Comparison of ENCODE assay signal across 16 cellular contexts in genomic region chr7:143518521-143518920, GRCh38. TPM values are rescaled to one million over a fixed set of nuclear protein-coding genes. Genes with fewer than 3 reads are reported as not detected.
"Had no signal": no experiment of that assay in that cellular context is flagged by ENCODE, and none has a peak within 500 bp of the region (broad histone marks: within the 10 kb centered on the region; RNA-seq: fewer than 3 reads in every experiment).

No MANE protein-coding gene starts in this region.

- H3K9me3 ChIP-seq: ascending aorta, lower lobe of right lung, ovary, sigmoid colon, tibial nerve had no signal

- H3K27ac ChIP-seq: ascending aorta, epithelial cell of prostate, lower lobe of right lung, ovary, sigmoid colon had no signal

- H3K27me3 ChIP-seq: ascending aorta, ovary, tibial nerve had no signal

- H3K36me3 ChIP-seq: ascending aorta, lower lobe of right lung, ovary, sigmoid colon, tibial nerve had no signal

- H3K4me3 Mint-ChIP-seq: effector memory CD8-positive, alpha-beta T cell; neural crest cell had no signal

- H3K27ac Mint-ChIP-seq: effector memory CD8-positive, alpha-beta T cell had no signal

- H3K4me1 ChIP-seq: ascending aorta, lower lobe of right lung, sigmoid colon had no signal

- ATAC-seq: effector memory CD8-positive, alpha-beta T cell; lower lobe of right lung had no signal

- DNase-seq: activated naive CD4-positive, alpha-beta T cell treated with Interleukin-2 at 50 U/mL for 16 hours; activated T-cell treated with anti-CD3 and anti-CD28 coated beads for 4 hours; effector memory CD8-positive, alpha-beta T cell; foreskin melanocyte; lower lobe of right lung; midbrain; ovary; sigmoid colon; stimulated activated CD4-positive, alpha-beta T cell treated with anti-CD3 and anti-CD28 coated beads, Interleukin-15, amount 100 ng/mL, for 24 hours; stimulated activated CD4-positive, alpha-beta T cell treated with anti-CD3 and anti-CD28 coated beads, Interleukin-4, amount 100 ng/mL, for 1 hour; stimulated activated naive CD4-positive, alpha-beta T cell had no signal

- H3K9me3 Mint-ChIP-seq: effector memory CD8-positive, alpha-beta T cell; neural crest cell had no signal

- H3K4me3 ChIP-seq: ascending aorta, lower lobe of right lung, ovary, sigmoid colon, tibial nerve had no signal

RNA-seq across cellular contexts. Expression of gene TAS2R41, which starts 40.8 kb away (rescaled TPM):
- polyA plus RNA-seq: fibroblast of lung, ovary, sigmoid colon had no signal

RNA-seq across cellular contexts. Expression of gene CTAGE15, which starts 53.1 kb away (rescaled TPM):
- polyA plus RNA-seq: fibroblast of lung had no signal
